1 cellular context compared by ENCODE assay signal in the genomic region with DNA sequence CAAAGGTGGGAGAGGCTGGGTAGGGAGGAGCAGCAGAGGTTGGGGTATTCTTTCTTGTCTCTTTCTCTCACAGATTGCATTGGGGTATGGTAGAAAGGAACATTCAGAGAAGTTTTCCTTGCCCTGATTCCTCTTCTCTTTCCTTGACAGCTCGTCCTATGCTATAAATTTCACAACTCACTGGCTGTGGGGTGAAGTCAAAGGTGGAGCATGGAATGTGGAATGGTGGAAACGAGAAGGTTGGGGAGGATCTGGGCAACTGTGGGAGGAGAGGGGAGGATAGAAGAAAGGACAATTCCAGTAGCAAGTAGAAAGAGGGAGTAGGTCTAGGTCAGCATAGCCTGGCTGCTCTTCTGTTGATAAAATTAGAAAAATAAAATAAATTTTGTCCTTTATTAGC.
TF ChIP-seq lines count a peak whose summit lies in the region.

No MANE protein-coding gene starts in this region.

TF ChIP-seq in GM23338, 12 proteins besides CTCF, POLR2A, EP300 and RAD21 (continued from another document):
- TF ChIP-seq, protein P1, sequence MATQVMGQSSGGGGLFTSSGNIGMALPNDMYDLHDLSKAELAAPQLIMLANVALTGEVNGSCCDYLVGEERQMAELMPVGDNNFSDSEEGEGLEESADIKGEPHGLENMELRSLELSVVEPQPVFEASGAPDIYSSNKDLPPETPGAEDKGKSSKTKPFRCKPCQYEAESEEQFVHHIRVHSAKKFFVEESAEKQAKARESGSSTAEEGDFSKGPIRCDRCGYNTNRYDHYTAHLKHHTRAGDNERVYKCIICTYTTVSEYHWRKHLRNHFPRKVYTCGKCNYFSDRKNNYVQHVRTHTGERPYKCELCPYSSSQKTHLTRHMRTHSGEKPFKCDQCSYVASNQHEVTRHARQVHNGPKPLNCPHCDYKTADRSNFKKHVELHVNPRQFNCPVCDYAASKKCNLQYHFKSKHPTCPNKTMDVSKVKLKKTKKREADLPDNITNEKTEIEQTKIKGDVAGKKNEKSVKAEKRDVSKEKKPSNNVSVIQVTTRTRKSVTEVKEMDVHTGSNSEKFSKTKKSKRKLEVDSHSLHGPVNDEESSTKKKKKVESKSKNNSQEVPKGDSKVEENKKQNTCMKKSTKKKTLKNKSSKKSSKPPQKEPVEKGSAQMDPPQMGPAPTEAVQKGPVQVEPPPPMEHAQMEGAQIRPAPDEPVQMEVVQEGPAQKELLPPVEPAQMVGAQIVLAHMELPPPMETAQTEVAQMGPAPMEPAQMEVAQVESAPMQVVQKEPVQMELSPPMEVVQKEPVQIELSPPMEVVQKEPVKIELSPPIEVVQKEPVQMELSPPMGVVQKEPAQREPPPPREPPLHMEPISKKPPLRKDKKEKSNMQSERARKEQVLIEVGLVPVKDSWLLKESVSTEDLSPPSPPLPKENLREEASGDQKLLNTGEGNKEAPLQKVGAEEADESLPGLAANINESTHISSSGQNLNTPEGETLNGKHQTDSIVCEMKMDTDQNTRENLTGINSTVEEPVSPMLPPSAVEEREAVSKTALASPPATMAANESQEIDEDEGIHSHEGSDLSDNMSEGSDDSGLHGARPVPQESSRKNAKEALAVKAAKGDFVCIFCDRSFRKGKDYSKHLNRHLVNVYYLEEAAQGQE (IDR thresholded peaks at IDR 0.05; ENCODE audit: unreplicated experiment), result no peak
- TF ChIP-seq CREB1 (CRISPR knock-in tag; IDR thresholded peaks at IDR 0.05; ENCODE audit: low read depth), result no peak
- TF ChIP-seq EZH2 (IDR thresholded peaks at IDR 0.05; ENCODE audit: low read depth, unreplicated experiment), result no peak
- no peak for TF ChIP-seq STAT1 (IDR thresholded peaks at IDR 0.05; ENCODE audit: unreplicated experiment)
- no peak for TF ChIP-seq ZNF331 (CRISPR knock-in tag; IDR thresholded peaks at IDR 0.05; ENCODE audit: low read depth)
- TF ChIP-seq, protein P2, sequence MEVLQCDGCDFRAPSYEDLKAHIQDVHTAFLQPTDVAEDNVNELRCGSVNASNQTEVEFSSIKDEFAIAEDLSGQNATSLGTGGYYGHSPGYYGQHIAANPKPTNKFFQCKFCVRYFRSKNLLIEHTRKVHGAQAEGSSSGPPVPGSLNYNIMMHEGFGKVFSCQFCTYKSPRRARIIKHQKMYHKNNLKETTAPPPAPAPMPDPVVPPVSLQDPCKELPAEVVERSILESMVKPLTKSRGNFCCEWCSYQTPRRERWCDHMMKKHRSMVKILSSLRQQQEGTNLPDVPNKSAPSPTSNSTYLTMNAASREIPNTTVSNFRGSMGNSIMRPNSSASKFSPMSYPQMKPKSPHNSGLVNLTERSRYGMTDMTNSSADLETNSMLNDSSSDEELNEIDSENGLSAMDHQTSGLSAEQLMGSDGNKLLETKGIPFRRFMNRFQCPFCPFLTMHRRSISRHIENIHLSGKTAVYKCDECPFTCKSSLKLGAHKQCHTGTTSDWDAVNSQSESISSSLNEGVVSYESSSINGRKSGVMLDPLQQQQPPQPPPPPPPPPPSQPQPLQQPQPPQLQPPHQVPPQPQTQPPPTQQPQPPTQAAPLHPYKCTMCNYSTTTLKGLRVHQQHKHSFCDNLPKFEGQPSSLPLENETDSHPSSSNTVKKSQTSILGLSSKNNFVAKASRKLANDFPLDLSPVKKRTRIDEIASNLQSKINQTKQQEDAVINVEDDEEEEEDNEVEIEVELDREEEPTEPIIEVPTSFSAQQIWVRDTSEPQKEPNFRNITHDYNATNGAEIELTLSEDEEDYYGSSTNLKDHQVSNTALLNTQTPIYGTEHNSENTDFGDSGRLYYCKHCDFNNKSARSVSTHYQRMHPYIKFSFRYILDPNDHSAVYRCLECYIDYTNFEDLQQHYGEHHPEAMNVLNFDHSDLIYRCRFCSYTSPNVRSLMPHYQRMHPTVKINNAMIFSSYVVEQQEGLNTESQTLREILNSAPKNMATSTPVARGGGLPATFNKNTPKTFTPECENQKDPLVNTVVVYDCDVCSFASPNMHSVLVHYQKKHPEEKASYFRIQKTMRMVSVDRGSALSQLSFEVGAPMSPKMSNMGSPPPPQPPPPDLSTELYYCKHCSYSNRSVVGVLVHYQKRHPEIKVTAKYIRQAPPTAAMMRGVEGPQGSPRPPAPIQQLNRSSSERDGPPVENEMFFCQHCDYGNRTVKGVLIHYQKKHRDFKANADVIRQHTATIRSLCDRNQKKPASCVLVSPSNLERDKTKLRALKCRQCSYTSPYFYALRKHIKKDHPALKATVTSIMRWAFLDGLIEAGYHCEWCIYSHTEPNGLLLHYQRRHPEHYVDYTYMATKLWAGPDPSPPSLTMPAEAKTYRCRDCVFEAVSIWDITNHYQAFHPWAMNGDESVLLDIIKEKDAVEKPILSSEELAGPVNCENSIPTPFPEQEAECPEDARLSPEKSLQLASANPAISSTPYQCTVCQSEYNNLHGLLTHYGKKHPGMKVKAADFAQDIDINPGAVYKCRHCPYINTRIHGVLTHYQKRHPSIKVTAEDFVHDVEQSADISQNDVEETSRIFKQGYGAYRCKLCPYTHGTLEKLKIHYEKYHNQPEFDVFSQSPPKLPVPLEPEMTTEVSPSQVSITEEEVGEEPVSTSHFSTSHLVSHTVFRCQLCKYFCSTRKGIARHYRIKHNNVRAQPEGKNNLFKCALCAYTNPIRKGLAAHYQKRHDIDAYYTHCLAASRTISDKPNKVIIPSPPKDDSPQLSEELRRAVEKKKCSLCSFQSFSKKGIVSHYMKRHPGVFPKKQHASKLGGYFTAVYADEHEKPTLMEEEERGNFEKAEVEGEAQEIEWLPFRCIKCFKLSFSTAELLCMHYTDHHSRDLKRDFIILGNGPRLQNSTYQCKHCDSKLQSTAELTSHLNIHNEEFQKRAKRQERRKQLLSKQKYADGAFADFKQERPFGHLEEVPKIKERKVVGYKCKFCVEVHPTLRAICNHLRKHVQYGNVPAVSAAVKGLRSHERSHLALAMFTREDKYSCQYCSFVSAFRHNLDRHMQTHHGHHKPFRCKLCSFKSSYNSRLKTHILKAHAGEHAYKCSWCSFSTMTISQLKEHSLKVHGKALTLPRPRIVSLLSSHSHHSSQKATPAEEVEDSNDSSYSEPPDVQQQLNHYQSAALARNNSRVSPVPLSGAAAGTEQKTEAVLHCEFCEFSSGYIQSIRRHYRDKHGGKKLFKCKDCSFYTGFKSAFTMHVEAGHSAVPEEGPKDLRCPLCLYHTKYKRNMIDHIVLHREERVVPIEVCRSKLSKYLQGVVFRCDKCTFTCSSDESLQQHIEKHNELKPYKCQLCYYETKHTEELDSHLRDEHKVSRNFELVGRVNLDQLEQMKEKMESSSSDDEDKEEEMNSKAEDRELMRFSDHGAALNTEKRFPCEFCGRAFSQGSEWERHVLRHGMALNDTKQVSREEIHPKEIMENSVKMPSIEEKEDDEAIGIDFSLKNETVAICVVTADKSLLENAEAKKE (CRISPR knock-in tag; IDR thresholded peaks at IDR 0.05), result no peak
